In genomic region chr17:16417399-16417798, GRCh38 we compare ENCODE assay signal across 15 cellular contexts. TPM values are rescaled to one million over a fixed set of nuclear protein-coding genes. Genes with fewer than 3 reads are reported as not detected.
A peak's percentile ranks its signal among the peaks of the same experiment; 100 is the strongest.
DNase-seq lines count a peak whose midpoint lies in the region; ATAC-seq and TF ChIP-seq lines count a peak whose summit lies in the region.
"Had no signal": no experiment of that assay in that cellular context is flagged by ENCODE, and none has a peak within 500 bp of the region (broad histone marks: within the 10 kb centered on the region; RNA-seq: fewer than 3 reads in every experiment).

No MANE protein-coding gene starts in this region.

- no peak for DNase-seq in DND-41
- no peak for DNase-seq in activated naive CD8-positive, alpha-beta T cell treated with anti-CD3 and anti-CD28 coated beads, Interleukin-2, amount 50 U/mL, for 24 hours
- DNase-seq in osteoblast (ENCODE audit: insufficient read length, low spot score, missing footprints): no peak
- DNase-seq in activated effector memory CD4-positive, alpha-beta T cell treated with Interleukin-2 at 50 U/mL for 16 hours: no peak
- no peak for DNase-seq in SKM-1 (lab: John Stamatoyannopoulos, UW; ENCODE audit: unreplicated experiment)
- DNase-seq in NCI-H2029 treated with DMSO at 0.1 percent for 48 hours (lab: John Stamatoyannopoulos, UW): no peak
- DNase-seq in A172 (ENCODE audit: low spot score): no peak
- DNase-seq: HFFc6, mesendoderm, NCI-H1417 treated with DMSO at 0.1 percent for 48 hours, NCI-H510A, RPMI8226 had no signal

- no peak overlapping the region for H3K4me3 Mint-ChIP-seq in activated naive CD8-positive, alpha-beta T cell treated with anti-CD3 and anti-CD28 coated beads, Interleukin-2, amount 50 U/mL, for 24 hours

- peaks cover 54% of the 10 kb centered on the region for H3K4me1 Mint-ChIP-seq in activated naive CD8-positive, alpha-beta T cell treated with anti-CD3 and anti-CD28 coated beads, Interleukin-2, amount 50 U/mL, for 24 hours

- peaks cover 24% of the 10 kb centered on the region for H3K79me2 ChIP-seq in DND-41 (ENCODE audit: insufficient read depth, low read length)
- H3K79me2 ChIP-seq in osteoblast (ENCODE audit: insufficient read depth, low read length): peaks cover 36% of the 10 kb centered on the region
- H3K79me2 ChIP-seq: hepatocyte had no signal

- ATAC-seq in DND-41 (ENCODE audit: insufficient read depth, low read depth): no peak
- ATAC-seq in activated naive CD8-positive, alpha-beta T cell treated with anti-CD3 and anti-CD28 coated beads, Interleukin-2, amount 50 U/mL, for 24 hours: no peak
- ATAC-seq: HepG2 had no signal

- peaks cover 13% of the 10 kb centered on the region for H3K36me3 ChIP-seq in BLaER1
- H3K36me3 ChIP-seq in DND-41 (ENCODE audit: insufficient read depth, low read length): peaks cover 34% of the 10 kb centered on the region
- peaks cover 24% of the 10 kb centered on the region for H3K36me3 ChIP-seq in osteoblast (ENCODE audit: insufficient read depth, low read length)

- H3K4me2 ChIP-seq in BLaER1: peak overlapping the region; percentile 99
- H3K4me2 ChIP-seq in DND-41 (ENCODE audit: insufficient read depth, low read length): peak overlapping the region; percentile 95
- no peak overlapping the region for H3K4me2 ChIP-seq in osteoblast (ENCODE audit: insufficient read depth, low read length)
- H3K4me2 ChIP-seq: hepatocyte had no signal

- TF ChIP-seq CTCF in DND-41 (IDR thresholded peaks at IDR 0.05; ENCODE audit: borderline replicate concordance, extremely low read depth, low read length, poor library complexity, severe bottlenecking) (no peak), osteoblast (IDR thresholded peaks at IDR 0.05; ENCODE audit: extremely low read depth, low read depth, low read length) (no peak)

- H3K4me3 ChIP-seq in BLaER1: peak overlapping the region; percentile 73; the same call in 1 of the 2 replicates
- peak overlapping the region in 1 of 2 experiments; percentile 2; a peak in 1 of 4 replicates for H3K4me3 ChIP-seq in DND-41 (ENCODE audit: low read depth in 1 of 2, low read length in 2 of 2)
- H3K4me3 ChIP-seq in osteoblast (ENCODE audit: insufficient read depth, low read length): no peak overlapping the region
- H3K4me3 ChIP-seq: hepatocyte had no signal

- H3K36me3 Mint-ChIP-seq in activated naive CD8-positive, alpha-beta T cell treated with anti-CD3 and anti-CD28 coated beads, Interleukin-2, amount 50 U/mL, for 24 hours (ENCODE audit: low read depth): peaks cover 29% of the 10 kb centered on the region

- H3K27me3 ChIP-seq in BLaER1 (no peaks in the 10 kb centered on the region), DND-41 (ENCODE audit: insufficient read depth, low read length, poor library complexity) (no peaks in the 10 kb centered on the region), osteoblast (ENCODE audit: insufficient read depth, low read length) (no peaks in the 10 kb centered on the region)
- H3K27me3 ChIP-seq: hepatocyte had no signal

- H3K9me3 ChIP-seq in BLaER1 (no peaks in the 10 kb centered on the region), DND-41 (ENCODE audit: insufficient read depth, low read length, severe bottlenecking) (no peaks in the 10 kb centered on the region), osteoblast (ENCODE audit: low read depth, low read length) (no peaks in the 10 kb centered on the region)

- H2AFZ ChIP-seq in DND-41 (ENCODE audit: low read depth, low read length) (no peak overlapping the region), osteoblast (ENCODE audit: low read length) (no peak overlapping the region)
- H2AFZ ChIP-seq: hepatocyte had no signal

- no peak overlapping the region for H3K9ac ChIP-seq in BLaER1
- no peak overlapping the region for H3K9ac ChIP-seq in DND-41 (ENCODE audit: low read depth, low read length)

- H3K27me3 Mint-ChIP-seq in activated naive CD8-positive, alpha-beta T cell treated with anti-CD3 and anti-CD28 coated beads, Interleukin-2, amount 50 U/mL, for 24 hours: no peaks in the 10 kb centered on the region

- H3K27ac ChIP-seq in BLaER1 (peak overlapping the region; percentile 90), DND-41 (ENCODE audit: low read length) (peak overlapping the region; percentile 86), osteoblast (ENCODE audit: low read depth, low read length) (peak overlapping the region; percentile 94)

- peaks cover 61% of the 10 kb centered on the region for H3K4me1 ChIP-seq in BLaER1
- H3K4me1 ChIP-seq in DND-41 (ENCODE audit: insufficient read depth, low read length): peaks cover 31% of the 10 kb centered on the region
- peaks cover 43% of the 10 kb centered on the region for H3K4me1 ChIP-seq in osteoblast (ENCODE audit: insufficient read depth, low read length)

- H3K27ac Mint-ChIP-seq in activated naive CD8-positive, alpha-beta T cell treated with anti-CD3 and anti-CD28 coated beads, Interleukin-2, amount 50 U/mL, for 24 hours: peak overlapping the region; percentile 99

- H4K20me1 ChIP-seq in BLaER1 (peaks cover 17% of the 10 kb centered on the region), DND-41 (ENCODE audit: insufficient read depth, low read length) (peaks cover 2% of the 10 kb centered on the region; the same call in 1 of the 2 replicates), osteoblast (ENCODE audit: insufficient read depth, low read length) (peaks cover 3% of the 10 kb centered on the region)

- no peaks in the 10 kb centered on the region for H3K9me3 Mint-ChIP-seq in activated naive CD8-positive, alpha-beta T cell treated with anti-CD3 and anti-CD28 coated beads, Interleukin-2, amount 50 U/mL, for 24 hours
- H3K9me3 Mint-ChIP-seq: HFFc6 had no signal

RNA-seq across cellular contexts. Expression of gene TRPV2, which starts 2.0 kb away (rescaled TPM):
- total RNA-seq in osteoblast: 62.5 and 71.3 TPM in 2 replicates
- 0.38 TPM in 1 of 2 replicates, not detected in the other for total RNA-seq in A172 (2014; rRNA removed; shearing (Covaris generic))

RNA-seq across cellular contexts. Expression of gene UBB, which starts 36.5 kb away (rescaled TPM):
- total RNA-seq in osteoblast: 1,190 and 1,199 TPM in 2 replicates
- 1,859 and 2,439 TPM in 2 replicates for total RNA-seq in A172 (2014; rRNA removed; shearing (Covaris generic))

Comparison
In these comparisons a context has a peak if more than half of its experiments do, and no peak if none do; other contexts are left out.
1. RNA of gene TRPV2, which starts 2.0 kb away (total RNA-seq): 62.5 to 71.3 TPM in osteoblast; 0.38 TPM in A172; every median in the first group is over 10 times any median in the second.
2. Peak in every context shown above with its lines, with median percentiles within 50 percentile points of each other: H3K27ac ChIP-seq.